In the genomic region with DNA sequence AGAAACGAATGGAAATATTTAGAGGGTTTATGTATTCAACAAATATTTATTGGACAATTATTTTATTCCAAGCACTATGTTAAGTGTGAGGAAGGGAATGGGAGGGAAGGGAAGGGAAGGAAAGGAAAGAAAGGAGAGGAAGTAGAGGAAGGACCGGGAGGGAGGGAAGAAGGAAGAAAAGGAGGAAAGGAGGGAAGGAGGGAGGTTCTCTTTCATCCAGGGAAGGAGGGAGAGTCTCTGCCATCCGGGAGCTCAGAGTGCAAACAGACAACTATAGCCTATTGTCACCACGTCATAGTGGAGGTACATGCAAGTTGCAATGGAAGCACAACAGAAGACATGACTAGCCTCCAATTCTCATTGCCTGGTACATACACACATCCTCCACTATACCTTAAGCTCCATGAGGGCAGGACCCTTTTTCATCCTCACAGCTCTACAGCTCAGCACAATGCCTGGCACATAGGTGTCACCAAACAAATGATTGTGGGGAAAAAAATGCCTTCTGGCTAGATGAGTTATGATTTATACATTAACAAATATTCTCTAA, we compare ENCODE assay signal across 18 cellular contexts. TPM values are rescaled to one million over a fixed set of nuclear protein-coding genes. Genes with fewer than 3 reads are reported as not detected.
DNase-seq lines count a peak whose midpoint lies in the region; ATAC-seq lines count a peak whose summit lies in the region.
"Had no signal": no experiment of that assay in that cellular context is flagged by ENCODE, and none has a peak within 500 bp of the region (broad histone marks: within the 10 kb centered on the region; RNA-seq: fewer than 3 reads in every experiment).

No MANE protein-coding gene starts in this region.

- H3K36me3 Mint-ChIP-seq in activated CD4-positive, alpha-beta T cell treated with anti-CD3 and anti-CD28 coated beads, Interleukin-2, amount 10 ng/mL, durations not matched to agents 24 days and 14 days (ENCODE audit: low read depth), result peaks cover 93% of the 10 kb centered on the region
- peaks cover 98% of the 10 kb centered on the region for H3K36me3 Mint-ChIP-seq in activated CD4-positive, alpha-beta memory T cell treated with anti-CD3 and anti-CD28 coated beads, Interleukin-2, amount 10 ng/mL, durations not matched to agents 7 days and 5 days (ENCODE audit: low read depth)
- peaks cover 8 to 16% (median 9%) of the 10 kb centered on the region in 3 donors for H3K36me3 Mint-ChIP-seq in immature natural killer cell

- POLR2A ChIA-PET in activated CD4-positive, alpha-beta memory T cell treated with anti-CD3 and anti-CD28 coated beads, Interleukin-2, amount 10 ng/mL, durations not matched to agents 7 days and 5 days (lab: Charles Lee), result interaction anchor here (0.7 to 8.3 kb wide), 16 partner anchors 10 to 694 kb away, joined by 3 to 484 read pairs (median 8); no protein-coding TSS in a partner anchor

- H3K9ac ChIP-seq in BLaER1 treated with 17β-estradiol and CSF1 and Interleukin-3, amounts not matched to agents 10 nM and 100 nM, result peak overlapping the region in 2 of 11 experiments; percentile 1 to 20; a peak in 1 of 22 replicates

- H3K9me3 Mint-ChIP-seq in activated CD4-positive, alpha-beta T cell treated with anti-CD3 and anti-CD28 coated beads, Interleukin-2, amount 10 ng/mL, durations not matched to agents 24 days and 14 days, result no peaks in the 10 kb centered on the region
- H3K9me3 Mint-ChIP-seq in activated CD4-positive, alpha-beta memory T cell treated with anti-CD3 and anti-CD28 coated beads, Interleukin-2, amount 10 ng/mL, durations not matched to agents 7 days and 5 days, result no peaks in the 10 kb centered on the region
- H3K9me3 Mint-ChIP-seq in immature natural killer cell, result no peaks in the 10 kb centered on the region
- H3K9me3 Mint-ChIP-seq: CD14-positive monocyte had no signal

- peaks cover 46 to 100% (median 99%) of the 10 kb centered on the region in 10 experiments for H3K4me1 ChIP-seq in BLaER1 treated with 17β-estradiol and CSF1 and Interleukin-3, amounts not matched to agents 10 nM and 100 nM

- no peaks in the 10 kb centered on the region for H3K9me3 ChIP-seq in BLaER1 treated with 17β-estradiol and CSF1 and Interleukin-3, amounts not matched to agents 10 nM and 100 nM (replicated peaks in 1 of 11)
- H3K9me3 ChIP-seq: ovary, thyroid gland had no signal

- peak overlapping the region in 8 of 11 experiments; percentile 8 to 97 (median 90); a peak in 15 of 22 replicates for H3K4me2 ChIP-seq in BLaER1 treated with 17β-estradiol and CSF1 and Interleukin-3, amounts not matched to agents 10 nM and 100 nM
- H3K4me2 ChIP-seq: PC-9 had no signal

- peak overlapping the region in 6 of 11 experiments; percentile 19 to 100 (median 100); a peak in 12 of 22 replicates for H3K27ac ChIP-seq in BLaER1 treated with 17β-estradiol and CSF1 and Interleukin-3, amounts not matched to agents 10 nM and 100 nM
- H3K27ac ChIP-seq: ovary, PC-9, thyroid gland had no signal

- CTCF ChIA-PET in activated CD4-positive, alpha-beta memory T cell treated with anti-CD3 and anti-CD28 coated beads, Interleukin-2, amount 10 ng/mL, durations not matched to agents 7 days and 5 days (lab: Charles Lee), result interaction anchor here (1.1 to 7.0 kb wide), 10 partner anchors 9 to 689 kb away, joined by 3 to 55 read pairs (median 6); no protein-coding TSS in a partner anchor

- peak overlapping the region; percentile 84 for H3K4me3 Mint-ChIP-seq in activated CD4-positive, alpha-beta T cell treated with anti-CD3 and anti-CD28 coated beads, Interleukin-2, amount 10 ng/mL, durations not matched to agents 24 days and 14 days
- peak overlapping the region; percentile 69 for H3K4me3 Mint-ChIP-seq in activated CD4-positive, alpha-beta memory T cell treated with anti-CD3 and anti-CD28 coated beads, Interleukin-2, amount 10 ng/mL, durations not matched to agents 7 days and 5 days
- H3K4me3 Mint-ChIP-seq in immature natural killer cell, result no peak overlapping the region
- H3K4me3 Mint-ChIP-seq: CD14-positive monocyte had no signal

- peaks cover 0 to 91% (median 32%) of the 10 kb centered on the region in 11 experiments; a peak in 13 of 22 replicates for H3K36me3 ChIP-seq in BLaER1 treated with 17β-estradiol and CSF1 and Interleukin-3, amounts not matched to agents 10 nM and 100 nM
- H3K36me3 ChIP-seq: ovary, thyroid gland had no signal

- peaks cover 91% of the 10 kb centered on the region for H3K4me1 Mint-ChIP-seq in activated CD4-positive, alpha-beta T cell treated with anti-CD3 and anti-CD28 coated beads, Interleukin-2, amount 10 ng/mL, durations not matched to agents 24 days and 14 days
- peaks cover 98% of the 10 kb centered on the region for H3K4me1 Mint-ChIP-seq in activated CD4-positive, alpha-beta memory T cell treated with anti-CD3 and anti-CD28 coated beads, Interleukin-2, amount 10 ng/mL, durations not matched to agents 7 days and 5 days
- peaks cover 25 to 43% of the 10 kb centered on the region in 2 donors for H3K4me1 Mint-ChIP-seq in immature natural killer cell

- no peaks in the 10 kb centered on the region for H3K27me3 ChIP-seq in BLaER1 treated with 17β-estradiol and CSF1 and Interleukin-3, amounts not matched to agents 10 nM and 100 nM
- H3K27me3 ChIP-seq: ovary, thyroid gland had no signal

- ATAC-seq in GM21526 (IDR thresholded peaks at IDR 0.05; ENCODE audit: low FRiP score, unreplicated experiment), result no peak

- H3K4me3 ChIP-seq in BLaER1 treated with 17β-estradiol and CSF1 and Interleukin-3, amounts not matched to agents 10 nM and 100 nM, result no peak overlapping the region
- H3K4me3 ChIP-seq: ovary, PC-9, thyroid gland had no signal

- no peaks in the 10 kb centered on the region for H4K20me1 ChIP-seq in BLaER1 treated with 17β-estradiol and CSF1 and Interleukin-3, amounts not matched to agents 10 nM and 100 nM

- intact Hi-C loops in activated CD4-positive, alpha-beta T cell treated with anti-CD3 and anti-CD28 coated beads, Interleukin-2, amount 10 ng/mL, durations not matched to agents 24 days and 14 days (cut with micrococcal nuclease), result loop anchor here (1.0 to 5.0 kb wide), 2 partner anchors 9 to 544 kb away; no protein-coding TSS in a partner anchor

- peak overlapping the region; percentile 93 for H3K27ac Mint-ChIP-seq in activated CD4-positive, alpha-beta T cell treated with anti-CD3 and anti-CD28 coated beads, Interleukin-2, amount 10 ng/mL, durations not matched to agents 24 days and 14 days
- H3K27ac Mint-ChIP-seq in activated CD4-positive, alpha-beta memory T cell treated with anti-CD3 and anti-CD28 coated beads, Interleukin-2, amount 10 ng/mL, durations not matched to agents 7 days and 5 days, result peak overlapping the region; percentile 87
- peak overlapping the region in 4 of 6 donors; percentile 8 to 78 (median 66) for H3K27ac Mint-ChIP-seq in immature natural killer cell

- no peaks in the 10 kb centered on the region for H3K27me3 Mint-ChIP-seq in activated CD4-positive, alpha-beta T cell treated with anti-CD3 and anti-CD28 coated beads, Interleukin-2, amount 10 ng/mL, durations not matched to agents 24 days and 14 days
- no peaks in the 10 kb centered on the region for H3K27me3 Mint-ChIP-seq in activated CD4-positive, alpha-beta memory T cell treated with anti-CD3 and anti-CD28 coated beads, Interleukin-2, amount 10 ng/mL, durations not matched to agents 7 days and 5 days
- peaks cover 0 to 2% (median 0%) of the 10 kb centered on the region in 3 donors for H3K27me3 Mint-ChIP-seq in immature natural killer cell (ENCODE audit: low read depth in 3 of 3)

- DNase-seq in activated CD4-positive, alpha-beta T cell treated with anti-CD3 and anti-CD28 coated beads, Interleukin-2, amount 10 ng/mL, durations not matched to agents 24 days and 14 days, result no peak
- DNase-seq in activated CD4-positive, alpha-beta T cell treated with anti-CD3 and anti-CD28 coated beads, Interleukin-2, amount 50 U/mL, for 1 hour, result no peak
- no peak for DNase-seq in activated CD4-positive, alpha-beta memory T cell treated with anti-CD3 and anti-CD28 coated beads, Interleukin-2, amount 10 ng/mL, durations not matched to agents 7 days and 5 days
- DNase-seq in immature natural killer cell (no peak), inferior parietal cortex (ENCODE audit: extremely low spot score) (no peak)
- no peak for DNase-seq in central memory CD4-positive, alpha-beta T cell
- DNase-seq: activated CD4-positive, CD25-positive, alpha-beta regulatory T cell treated with anti-CD3 and anti-CD28 coated beads, Interleukin-2, amount 50 U/mL, for 72 hours; islet precursor cell; NCI-H1436; NCI-H82; ovary; PC-9; stimulated activated CD8-positive, alpha-beta memory T cell treated with anti-CD3 and anti-CD28 coated beads, Interleukin-4, amount 100 ng/mL, for 48 hours; T-helper 9 cell; thyroid gland had no signal

RNA-seq across cellular contexts. Expression of a gene that starts 48.1 kb away (rescaled TPM):
- total RNA-seq in activated CD4-positive, alpha-beta T cell treated with anti-CD3 and anti-CD28 coated beads, Interleukin-2, amount 10 ng/mL, durations not matched to agents 24 days and 14 days, result 255 and 266 TPM in 2 replicates
- 100 to 1,000 TPM; 160 to 167 TPM for total RNA-seq in activated CD4-positive, alpha-beta memory T cell treated with anti-CD3 and anti-CD28 coated beads, Interleukin-2, amount 10 ng/mL, durations not matched to agents 7 days and 5 days
- 100 to 1,000 TPM; 602 to 622 (median 602) TPM for polyA plus RNA-seq in immature natural killer cell

RNA-seq across cellular contexts. Expression of a gene that starts 57.2 kb away (rescaled TPM):
- 9.7 and 10.3 TPM in 2 replicates for total RNA-seq in activated CD4-positive, alpha-beta T cell treated with anti-CD3 and anti-CD28 coated beads, Interleukin-2, amount 10 ng/mL, durations not matched to agents 24 days and 14 days
- 10 to 100 TPM; 16.7 to 20.7 TPM for total RNA-seq in activated CD4-positive, alpha-beta memory T cell treated with anti-CD3 and anti-CD28 coated beads, Interleukin-2, amount 10 ng/mL, durations not matched to agents 7 days and 5 days
- 10 to 100 TPM; 16.2 to 37.5 (median 30.8) TPM for polyA plus RNA-seq in immature natural killer cell

Comparison
In these comparisons a context has a peak if more than half of its experiments do, and no peak if none do; other contexts are left out.
1. H3K4me3 Mint-ChIP-seq: peak in activated CD4-positive, alpha-beta T cell treated with anti-CD3 and anti-CD28 coated beads, Interleukin-2, amount 10 ng/mL, durations not matched to agents 24 days and 14 days (single experiment) and activated CD4-positive, alpha-beta memory T cell treated with anti-CD3 and anti-CD28 coated beads, Interleukin-2, amount 10 ng/mL, durations not matched to agents 7 days and 5 days (single experiment); none in immature natural killer cell (0 of 5).
2. Peak in every context shown above with its lines, with median percentiles within 50 percentile points of each other: H3K27ac Mint-ChIP-seq.